Comparison of ENCODE assay signal across 27 cellular contexts in genomic region chr5:113721171-113721570, GRCh38.
"Had no signal": no experiment of that assay in that cellular context is flagged by ENCODE, and none has a peak within 500 bp of the region (broad histone marks: within the 10 kb centered on the region; RNA-seq: fewer than 3 reads in every experiment).

No MANE protein-coding gene starts in this region.

- ATAC-seq: stimulated activated effector memory CD8-positive, alpha-beta T cell treated with anti-CD3 and anti-CD28 coated beads, Interleukin-12 subunit alpha, Interleukin-12 subunit beta, amount 100 ng/mL, for 72 hours; stimulated activated memory B cell treated with anti-CD40 and anti-IgM and Interleukin-4, amounts not matched to agents 10 μg/mL and 1 μg/mL and 100 μg/mL, for 72 hours; stimulated activated naive B cell treated with anti-CD40 and anti-IgM and Interleukin-4, amounts not matched to agents 10 μg/mL and 1 μg/mL and 100 μg/mL, for 72 hours; stimulated activated naive CD8-positive, alpha-beta T cell treated with anti-CD3 and anti-CD28 coated beads, Interleukin-15, amount 100 ng/mL, for 72 hours; stimulated activated naive CD8-positive, alpha-beta T cell treated with anti-CD3 and anti-CD28 coated beads, Interleukin-15, Interleukin-2, amounts not matched to agents 100 U/mL and 50 U/mL, for 24 hours; upper lobe of right lung had no signal

- H3K27ac Mint-ChIP-seq: stimulated activated effector memory CD8-positive, alpha-beta T cell treated with anti-CD3 and anti-CD28 coated beads, Interleukin-12 subunit alpha, Interleukin-12 subunit beta, amount 100 ng/mL, for 72 hours; stimulated activated memory B cell treated with anti-CD40 and anti-IgM and Interleukin-4, amounts not matched to agents 10 μg/mL and 1 μg/mL and 100 μg/mL, for 72 hours; stimulated activated naive B cell treated with anti-CD40 and anti-IgM and Interleukin-4, amounts not matched to agents 10 μg/mL and 1 μg/mL and 100 μg/mL, for 72 hours; stimulated activated naive CD8-positive, alpha-beta T cell treated with anti-CD3 and anti-CD28 coated beads, Interleukin-15, amount 100 ng/mL, for 72 hours; stimulated activated naive CD8-positive, alpha-beta T cell treated with anti-CD3 and anti-CD28 coated beads, Interleukin-15, Interleukin-2, amounts not matched to agents 100 ng/mL and 50 ng/mL, for 24 hours; type B pancreatic cell had no signal

- DNase-seq: stimulated activated CD4-positive, alpha-beta T cell treated with anti-CD3 and anti-CD28 coated beads, Interleukin-2, amount 100 ng/mL, for 48 hours; stimulated activated CD4-positive, alpha-beta T cell treated with anti-CD3 and anti-CD28 coated beads, Interleukin-4, amount 100 ng/mL, for 1 hour; stimulated activated CD4-positive, alpha-beta T cell treated with anti-CD3 and anti-CD28 coated beads, Interleukin-4, amount 100 ng/mL, for 24 hours; stimulated activated CD4-positive, alpha-beta T cell treated with anti-CD3 and anti-CD28 coated beads, Interleukin-4, amount 100 ng/mL, for 4 hours; stimulated activated CD8-positive, alpha-beta memory T cell treated with anti-CD3 and anti-CD28 coated beads, Interleukin-4, amount 100 ng/mL, for 48 hours; stimulated activated naive B cell treated with anti-CD40 and anti-IgM and Interleukin-4, amounts not matched to agents 10 μg/mL and 1 μg/mL and 100 μg/mL, for 72 hours; stimulated activated naive CD4-positive, alpha-beta T cell; stimulated activated naive CD4-positive, alpha-beta T cell treated with Interleukin-2 at 50 U/mL for 16 hours; stimulated activated naive CD8-positive, alpha-beta T cell treated with anti-CD3 and anti-CD28 coated beads, Interleukin-15, amount 100 ng/mL, for 72 hours; stimulated activated naive CD8-positive, alpha-beta T cell treated with anti-CD3 and anti-CD28 coated beads, Interleukin-15, Interleukin-2, amounts not matched to agents 100 U/mL and 50 U/mL, for 24 hours; substantia nigra; testis; thyroid gland; tibial artery; transverse colon; trophoblast cell; upper lobe of left lung; upper lobe of right lung; uterus had no signal

- H3K4me1 ChIP-seq: suprapubic skin, testis, thyroid gland, tibial artery, tibial nerve, transverse colon, upper lobe of left lung, upper lobe of right lung, uterus, vagina had no signal

- H3K36me3 ChIP-seq: suprapubic skin, thoracic aorta, thyroid gland, tibial artery, tibial nerve, transverse colon, upper lobe of left lung, upper lobe of right lung, uterus, vagina had no signal

- H3K4me3 Mint-ChIP-seq: stimulated activated effector memory CD8-positive, alpha-beta T cell treated with anti-CD3 and anti-CD28 coated beads, Interleukin-12 subunit alpha, Interleukin-12 subunit beta, amount 100 ng/mL, for 72 hours; stimulated activated memory B cell treated with anti-CD40 and anti-IgM and Interleukin-4, amounts not matched to agents 10 μg/mL and 1 μg/mL and 100 μg/mL, for 72 hours; stimulated activated naive B cell treated with anti-CD40 and anti-IgM and Interleukin-4, amounts not matched to agents 10 μg/mL and 1 μg/mL and 100 μg/mL, for 72 hours; stimulated activated naive CD8-positive, alpha-beta T cell treated with anti-CD3 and anti-CD28 coated beads, Interleukin-15, amount 100 ng/mL, for 72 hours; stimulated activated naive CD8-positive, alpha-beta T cell treated with anti-CD3 and anti-CD28 coated beads, Interleukin-15, Interleukin-2, amounts not matched to agents 100 ng/mL and 50 ng/mL, for 24 hours; type B pancreatic cell had no signal

- H3K4me3 ChIP-seq: suprapubic skin, testis, thoracic aorta, thyroid gland, tibial artery, tibial nerve, transverse colon, upper lobe of left lung, upper lobe of right lung, uterus, vagina had no signal

- H3K4me1 Mint-ChIP-seq: stimulated activated effector memory CD8-positive, alpha-beta T cell treated with anti-CD3 and anti-CD28 coated beads, Interleukin-12 subunit alpha, Interleukin-12 subunit beta, amount 100 ng/mL, for 72 hours; stimulated activated memory B cell treated with anti-CD40 and anti-IgM and Interleukin-4, amounts not matched to agents 10 μg/mL and 1 μg/mL and 100 μg/mL, for 72 hours; stimulated activated naive B cell treated with anti-CD40 and anti-IgM and Interleukin-4, amounts not matched to agents 10 μg/mL and 1 μg/mL and 100 μg/mL, for 72 hours; stimulated activated naive CD8-positive, alpha-beta T cell treated with anti-CD3 and anti-CD28 coated beads, Interleukin-15, amount 100 ng/mL, for 72 hours had no signal

- H3K9me3 ChIP-seq: suprapubic skin, testis, thoracic aorta, thyroid gland, upper lobe of right lung, uterus, vagina had no signal

- H3K36me3 Mint-ChIP-seq: stimulated activated effector memory CD8-positive, alpha-beta T cell treated with anti-CD3 and anti-CD28 coated beads, Interleukin-12 subunit alpha, Interleukin-12 subunit beta, amount 100 ng/mL, for 72 hours; stimulated activated memory B cell treated with anti-CD40 and anti-IgM and Interleukin-4, amounts not matched to agents 10 μg/mL and 1 μg/mL and 100 μg/mL, for 72 hours; stimulated activated naive B cell treated with anti-CD40 and anti-IgM and Interleukin-4, amounts not matched to agents 10 μg/mL and 1 μg/mL and 100 μg/mL, for 72 hours; type B pancreatic cell had no signal

- H3K27ac ChIP-seq: suprapubic skin, testis, thoracic aorta, thyroid gland, tibial artery, tibial nerve, transverse colon, upper lobe of left lung, upper lobe of right lung, uterus, vagina had no signal

- H3K27me3 ChIP-seq: suprapubic skin, testis, thyroid gland, tibial artery, tibial nerve, transverse colon, upper lobe of left lung, upper lobe of right lung, uterus, vagina had no signal

- H3K27me3 Mint-ChIP-seq: stimulated activated memory B cell treated with anti-CD40 and anti-IgM and Interleukin-4, amounts not matched to agents 10 μg/mL and 1 μg/mL and 100 μg/mL, for 72 hours; stimulated activated naive B cell treated with anti-CD40 and anti-IgM and Interleukin-4, amounts not matched to agents 10 μg/mL and 1 μg/mL and 100 μg/mL, for 72 hours; stimulated activated naive CD8-positive, alpha-beta T cell treated with anti-CD3 and anti-CD28 coated beads, Interleukin-15, amount 100 ng/mL, for 72 hours; stimulated activated naive CD8-positive, alpha-beta T cell treated with anti-CD3 and anti-CD28 coated beads, Interleukin-15, Interleukin-2, amounts not matched to agents 100 ng/mL and 50 ng/mL, for 24 hours; type B pancreatic cell had no signal
